In the genomic region with DNA sequence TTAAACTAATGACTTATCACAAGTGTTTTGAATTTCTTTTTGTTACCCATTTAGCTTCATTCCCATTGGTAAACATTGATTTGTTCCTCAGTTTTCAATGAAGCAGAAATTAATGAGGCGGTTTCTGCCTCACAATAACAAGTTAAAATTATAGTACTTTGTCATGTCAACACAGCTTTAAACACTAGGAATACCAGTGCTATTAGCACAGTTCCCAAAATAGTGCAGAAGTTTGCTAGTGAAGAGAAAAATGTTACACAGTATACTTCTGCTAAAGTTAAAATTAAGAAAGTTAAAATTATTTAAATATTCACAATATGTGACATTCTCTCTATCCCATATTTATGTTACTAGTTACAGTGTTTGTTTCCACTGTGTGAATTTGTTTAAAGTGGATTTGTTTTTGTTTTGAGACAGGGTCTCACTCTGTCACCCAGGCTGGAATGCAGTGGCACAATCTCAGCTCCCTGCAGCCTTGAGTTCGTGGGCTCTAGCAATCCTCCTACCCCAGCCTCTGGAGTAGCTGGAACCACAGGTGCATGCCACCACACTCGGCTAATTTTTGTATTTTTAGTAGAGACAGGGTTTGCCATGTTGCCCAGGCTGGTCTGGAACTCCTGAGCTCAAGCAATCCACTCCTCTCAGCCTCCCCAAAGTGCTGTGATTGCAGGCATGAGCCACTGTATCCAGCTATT, we compare ENCODE assay signal across 1 cellular context.
TF ChIP-seq lines count a peak whose summit lies in the region.

No MANE protein-coding gene starts in this region.

TF ChIP-seq in HEK293, 187 proteins besides CTCF, POLR2A, EP300 and RAD21 (continued from another document):
- TF ChIP-seq, protein P1, sequence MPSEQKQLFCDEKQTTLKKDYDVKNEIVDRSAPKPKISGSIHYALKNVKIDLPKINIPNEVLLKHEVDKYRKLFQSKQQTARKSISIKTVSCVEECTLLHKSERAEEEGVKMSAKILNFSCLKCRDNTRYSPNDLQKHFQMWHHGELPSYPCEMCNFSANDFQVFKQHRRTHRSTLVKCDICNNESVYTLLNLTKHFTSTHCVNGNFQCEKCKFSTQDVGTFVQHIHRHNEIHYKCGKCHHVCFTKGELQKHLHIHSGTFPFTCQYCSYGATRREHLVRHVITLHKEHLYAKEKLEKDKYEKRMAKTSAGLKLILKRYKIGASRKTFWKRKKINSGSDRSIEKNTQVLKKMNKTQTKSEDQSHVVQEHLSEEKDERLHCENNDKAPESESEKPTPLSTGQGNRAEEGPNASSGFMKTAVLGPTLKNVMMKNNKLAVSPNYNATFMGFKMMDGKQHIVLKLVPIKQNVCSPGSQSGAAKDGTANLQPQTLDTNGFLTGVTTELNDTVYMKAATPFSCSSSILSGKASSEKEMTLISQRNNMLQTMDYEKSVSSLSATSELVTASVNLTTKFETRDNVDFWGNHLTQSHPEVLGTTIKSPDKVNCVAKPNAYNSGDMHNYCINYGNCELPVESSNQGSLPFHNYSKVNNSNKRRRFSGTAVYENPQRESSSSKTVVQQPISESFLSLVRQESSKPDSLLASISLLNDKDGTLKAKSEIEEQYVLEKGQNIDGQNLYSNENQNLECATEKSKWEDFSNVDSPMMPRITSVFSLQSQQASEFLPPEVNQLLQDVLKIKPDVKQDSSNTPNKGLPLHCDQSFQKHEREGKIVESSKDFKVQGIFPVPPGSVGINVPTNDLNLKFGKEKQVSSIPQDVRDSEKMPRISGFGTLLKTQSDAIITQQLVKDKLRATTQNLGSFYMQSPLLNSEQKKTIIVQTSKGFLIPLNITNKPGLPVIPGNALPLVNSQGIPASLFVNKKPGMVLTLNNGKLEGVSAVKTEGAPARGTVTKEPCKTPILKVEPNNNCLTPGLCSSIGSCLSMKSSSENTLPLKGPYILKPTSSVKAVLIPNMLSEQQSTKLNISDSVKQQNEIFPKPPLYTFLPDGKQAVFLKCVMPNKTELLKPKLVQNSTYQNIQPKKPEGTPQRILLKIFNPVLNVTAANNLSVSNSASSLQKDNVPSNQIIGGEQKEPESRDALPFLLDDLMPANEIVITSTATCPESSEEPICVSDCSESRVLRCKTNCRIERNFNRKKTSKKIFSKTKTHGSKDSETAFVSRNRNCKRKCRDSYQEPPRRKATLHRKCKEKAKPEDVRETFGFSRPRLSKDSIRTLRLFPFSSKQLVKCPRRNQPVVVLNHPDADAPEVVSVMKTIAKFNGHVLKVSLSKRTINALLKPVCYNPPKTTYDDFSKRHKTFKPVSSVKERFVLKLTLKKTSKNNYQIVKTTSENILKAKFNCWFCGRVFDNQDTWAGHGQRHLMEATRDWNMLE (tag by site-specific recombination; conservative IDR thresholded peaks at IDR 0.05; ENCODE audit: low read depth): no peak
